ENCODE assay signal across 18 cellular contexts in genomic region chr10:114780610-114781184, GRCh38. TPM values are rescaled to one million over a fixed set of nuclear protein-coding genes. Genes with fewer than 3 reads are reported as not detected.
A peak's percentile ranks its signal among the peaks of the same experiment; 100 is the strongest.
DNase-seq lines count a peak whose midpoint lies in the region; ATAC-seq and TF ChIP-seq lines count a peak whose summit lies in the region.
"Had no signal": no experiment of that assay in that cellular context is flagged by ENCODE, and none has a peak within 500 bp of the region (broad histone marks: within the 10 kb centered on the region; RNA-seq: fewer than 3 reads in every experiment).

No MANE protein-coding gene starts in this region.

- POLR2A ChIA-PET in HCT116 (lab: Charles Lee) (no interaction called here), T-cell (lab: Charles Lee) (no interaction called here)

- H3K36me3 ChIP-seq in HCT116 (ENCODE audit: control insufficient read depth in 1 of 2, insufficient read depth in 2 of 2, low read length in 2 of 2) = no peaks in the 10 kb centered on the region
- no peaks in the 10 kb centered on the region for H3K36me3 ChIP-seq in SJSA1

- peak overlapping the region; percentile 56 for H3K4me2 ChIP-seq in HCT116 (ENCODE audit: low read length)

- TF ChIP-seq POLR2A in HCT116 (IDR thresholded peaks at IDR 0.05; ENCODE audit: borderline replicate concordance, extremely low read depth, insufficient read depth, insufficient read length) = no peak

- ATAC-seq in HCT116 (peak; percentile 16), foreskin keratinocyte (no peak), HG03025 (IDR thresholded peaks at IDR 0.05; ENCODE audit: low FRiP score, unreplicated experiment) (no peak), T-cell (replicated peaks in 1 of 4) (no peak)
- ATAC-seq in stimulated activated memory B cell treated with anti-CD40 and anti-IgM and Interleukin-4, amounts not matched to agents 10 μg/mL and 1 μg/mL and 100 μg/mL, for 72 hours = peak; percentile 42
- no peak for ATAC-seq in effector memory CD8-positive, alpha-beta T cell (replicated peaks)
- ATAC-seq: psoas muscle had no signal

- intact Hi-C loops in HCT116 (cut with micrococcal nuclease) = loop anchor here (10.0 kb wide), 2 partner anchors 146 to 344 kb away; no protein-coding TSS in a partner anchor

- H3K4me1 ChIP-seq in HCT116 (ENCODE audit: control insufficient read depth in 1 of 2, insufficient read depth in 2 of 2, low read length in 2 of 2) = peaks cover 26 to 27% of the 10 kb centered on the region in 2 experiments
- peaks cover 28% of the 10 kb centered on the region for H3K4me1 ChIP-seq in SJSA1 (replicated peaks)
- H3K4me1 ChIP-seq in foreskin keratinocyte = peaks cover 17% of the 10 kb centered on the region
- H3K4me1 ChIP-seq: psoas muscle had no signal

- H3K27ac Mint-ChIP-seq in stimulated activated memory B cell treated with anti-CD40 and anti-IgM and Interleukin-4, amounts not matched to agents 10 μg/mL and 1 μg/mL and 100 μg/mL, for 72 hours = peak overlapping the region; percentile 84
- no peak overlapping the region for H3K27ac Mint-ChIP-seq in T-cell
- no peak overlapping the region for H3K27ac Mint-ChIP-seq in effector memory CD8-positive, alpha-beta T cell
- H3K27ac Mint-ChIP-seq: activated T-helper 2 cell treated with anti-CD3 and anti-CD28 coated beads, Interferon-gamma antibody, Interleukin-2, Interleukin-4, amounts not matched to agents 10 μg/mL and 5 μg/mL and 100 μg/mL, durations not matched to agents 14 hours and 24 hours and 36 hours; CD4-positive, alpha-beta T cell; immature natural killer cell had no signal

- H4K20me1 ChIP-seq in HCT116 (ENCODE audit: insufficient read depth) = no peaks in the 10 kb centered on the region

- H3K27me3 ChIP-seq in HCT116 (ENCODE audit: insufficient read depth, low read length) (no peaks in the 10 kb centered on the region), SJSA1 (replicated peaks) (no peaks in the 10 kb centered on the region), foreskin keratinocyte (no peaks in the 10 kb centered on the region)

- H3K27me3 Mint-ChIP-seq in stimulated activated memory B cell treated with anti-CD40 and anti-IgM and Interleukin-4, amounts not matched to agents 10 μg/mL and 1 μg/mL and 100 μg/mL, for 72 hours = peaks cover 41% of the 10 kb centered on the region
- H3K27me3 Mint-ChIP-seq in T-cell = peaks cover 0 to 11% of the 10 kb centered on the region in 2 donors
- no peaks in the 10 kb centered on the region for H3K27me3 Mint-ChIP-seq in effector memory CD8-positive, alpha-beta T cell
- H3K27me3 Mint-ChIP-seq: CD4-positive, alpha-beta T cell had no signal

- H3K9me3 ChIP-seq in HCT116 (ENCODE audit: control insufficient read depth in 1 of 2, insufficient read depth in 1 of 2, low read depth in 1 of 2, low read length in 2 of 2) = no peaks in the 10 kb centered on the region
- H3K9me3 ChIP-seq in SJSA1 (replicated peaks) = no peaks in the 10 kb centered on the region
- H3K9me3 ChIP-seq: psoas muscle had no signal

- TF ChIP-seq RAD21 in HCT116 (IDR thresholded peaks at IDR 0.05; ENCODE audit: low read depth) = no peak

- no peaks in the 10 kb centered on the region for H3K79me2 ChIP-seq in HCT116 (ENCODE audit: insufficient read depth, low read length)

- H3K9ac ChIP-seq in HCT116 (ENCODE audit: low read length) = peak overlapping the region; percentile 6

- no peaks in the 10 kb centered on the region for H3K36me3 Mint-ChIP-seq in stimulated activated memory B cell treated with anti-CD40 and anti-IgM and Interleukin-4, amounts not matched to agents 10 μg/mL and 1 μg/mL and 100 μg/mL, for 72 hours
- H3K36me3 Mint-ChIP-seq in T-cell = no peaks in the 10 kb centered on the region
- H3K36me3 Mint-ChIP-seq in effector memory CD8-positive, alpha-beta T cell (ENCODE audit: insufficient read depth) = no peaks in the 10 kb centered on the region
- H3K36me3 Mint-ChIP-seq: immature natural killer cell had no signal

- no peaks in the 10 kb centered on the region for H3K9me2 ChIP-seq in HCT116 (ENCODE audit: insufficient read depth)

- TF ChIP-seq CTCF in HCT116 (IDR thresholded peaks at IDR 0.05 in 2 of 3, conservative IDR thresholded peaks at IDR 0.05 in 1 of 3; ENCODE audit: borderline replicate concordance in 1 of 3, insufficient read depth in 1 of 3, low read depth in 2 of 3, low read length in 2 of 3) = no peak
- TF ChIP-seq CTCF in foreskin keratinocyte (conservative IDR thresholded peaks at IDR 0.05) = no peak

- H2AFZ ChIP-seq in HCT116 (ENCODE audit: low read depth, low read length, poor library complexity, severe bottlenecking) = peak overlapping the region; percentile 58

- CTCF ChIA-PET in HCT116 (lab: Charles Lee) (interaction anchor here (0.9 to 1.3 kb wide), 2 partner anchors 230 to 309 kb away, joined by 3 read pairs; no protein-coding TSS in a partner anchor), T-cell (lab: Charles Lee) (no interaction called here)

- H3K4me3 ChIP-seq in HCT116 (replicated peaks in 1 of 2; ENCODE audit: low read depth in 1 of 2, low read length in 2 of 2) (0 out of 4 replicates have a peak overlapping the region, but pooled peaks of 1 of the 2 experiments have one; percentile 14), SJSA1 (no peak overlapping the region)
- H3K4me3 ChIP-seq: psoas muscle had no signal

- RAD21 ChIA-PET in HCT116 (lab: Charles Lee; ENCODE audit: low non-redundant PET in 1 of 2, low total read pairs in 2 of 2, uncharacterized antibody in 2 of 2, unreplicated experiment in 2 of 2) = interaction anchor here in 1 of 2 experiments (1.0 kb wide), 1 partner anchor 86 kb away, joined by 3 read pairs; no protein-coding TSS in a partner anchor

- no peaks in the 10 kb centered on the region for H3K9me3 Mint-ChIP-seq in stimulated activated memory B cell treated with anti-CD40 and anti-IgM and Interleukin-4, amounts not matched to agents 10 μg/mL and 1 μg/mL and 100 μg/mL, for 72 hours
- no peaks in the 10 kb centered on the region for H3K9me3 Mint-ChIP-seq in T-cell
- H3K9me3 Mint-ChIP-seq in effector memory CD8-positive, alpha-beta T cell = no peaks in the 10 kb centered on the region
- H3K9me3 Mint-ChIP-seq: activated CD4-positive, alpha-beta memory T cell treated with anti-CD3 and anti-CD28 coated beads, Interleukin-2, amount 10 ng/mL, durations not matched to agents 7 days and 5 days; activated T-helper 2 cell treated with anti-CD3 and anti-CD28 coated beads, Interferon-gamma antibody, Interleukin-2, Interleukin-4, amounts not matched to agents 10 μg/mL and 5 μg/mL and 100 μg/mL, durations not matched to agents 14 hours and 24 hours and 36 hours; CD4-positive, alpha-beta T cell; immature natural killer cell had no signal

- H3K4me1 Mint-ChIP-seq in stimulated activated memory B cell treated with anti-CD40 and anti-IgM and Interleukin-4, amounts not matched to agents 10 μg/mL and 1 μg/mL and 100 μg/mL, for 72 hours = peaks cover 6% of the 10 kb centered on the region
- no peaks in the 10 kb centered on the region for H3K4me1 Mint-ChIP-seq in T-cell
- no peaks in the 10 kb centered on the region for H3K4me1 Mint-ChIP-seq in effector memory CD8-positive, alpha-beta T cell (ENCODE audit: low read depth in 2 of 2)
- H3K4me1 Mint-ChIP-seq: immature natural killer cell had no signal

- H3K27ac ChIP-seq in HCT116 (ENCODE audit: low read depth, low read length) (peak overlapping the region; percentile 49), SJSA1 (peak overlapping the region; percentile 57), foreskin keratinocyte (peak overlapping the region; percentile 41)
- H3K27ac ChIP-seq: HL-60, psoas muscle had no signal

- no TSS peak for BruUV-seq in HCT116 (replicated peaks; lab: Mats Ljungman, UMichigan)

- no peak overlapping the region for H3K4me3 Mint-ChIP-seq in stimulated activated memory B cell treated with anti-CD40 and anti-IgM and Interleukin-4, amounts not matched to agents 10 μg/mL and 1 μg/mL and 100 μg/mL, for 72 hours
- no peak overlapping the region for H3K4me3 Mint-ChIP-seq in T-cell
- no peak overlapping the region for H3K4me3 Mint-ChIP-seq in effector memory CD8-positive, alpha-beta T cell
- H3K4me3 Mint-ChIP-seq: activated CD4-positive, alpha-beta memory T cell treated with anti-CD3 and anti-CD28 coated beads, Interleukin-2, amount 10 ng/mL, durations not matched to agents 7 days and 5 days; CD4-positive, alpha-beta T cell; immature natural killer cell had no signal

- DNase-seq in HCT116 (ENCODE audit: low read depth, low spot score) = no peak
- no peak for DNase-seq in SJSA1 (ENCODE audit: low read depth in 1 of 2, low spot score in 2 of 2)
- DNase-seq in foreskin keratinocyte = no peak
- no peak for DNase-seq in T-cell
- DNase-seq in effector memory CD8-positive, alpha-beta T cell = no peak
- DNase-seq: activated CD4-positive, alpha-beta memory T cell treated with anti-CD3 and anti-CD28 coated beads, Interleukin-2, amount 10 ng/mL, durations not matched to agents 7 days and 5 days; anterior cingulate cortex; CD4-positive, alpha-beta T cell; GDM1; immature natural killer cell; Karpas-422; NCI-H1694; NCI-H526 treated with DMSO at 0.1 percent for 48 hours; psoas muscle had no signal

TF ChIP-seq in HCT116, 20 proteins besides CTCF, POLR2A, EP300 and RAD21 (continues in another document):
- TF ChIP-seq TCF7L2 (IDR thresholded peaks at IDR 0.05; ENCODE audit: borderline replicate concordance, extremely low read depth, insufficient read depth, insufficient read length) = no peak
- TF ChIP-seq YY1 (IDR thresholded peaks at IDR 0.05; ENCODE audit: extremely low read depth, insufficient replicate concordance, low read depth, low read length) = no peak
- TF ChIP-seq, protein P1, sequence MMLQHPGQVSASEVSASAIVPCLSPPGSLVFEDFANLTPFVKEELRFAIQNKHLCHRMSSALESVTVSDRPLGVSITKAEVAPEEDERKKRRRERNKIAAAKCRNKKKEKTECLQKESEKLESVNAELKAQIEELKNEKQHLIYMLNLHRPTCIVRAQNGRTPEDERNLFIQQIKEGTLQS (IDR thresholded peaks at IDR 0.05) = no peak
- TF ChIP-seq ZBTB33 (IDR thresholded peaks at IDR 0.05; ENCODE audit: extremely low read depth, insufficient replicate concordance, low read length) = no peak

RNA-seq across cellular contexts. Expression of gene FHIP2A, which starts 40.9 kb away (rescaled TPM):
- total RNA-seq in HCT116 (2021; ENCODE audit: unreplicated experiment) (20.7 TPM), foreskin keratinocyte (12.4 and 14.1 TPM in 2 replicates), T-cell (10 to 100 TPM; 27.0 to 37.0 (median 31.9) TPM)
- 4.4 and 5.1 TPM in 2 replicates for polyA plus RNA-seq in HCT116 (2012)
- total RNA-seq in SJSA1 (2014; rRNA removed; shearing (Covaris generic)) = 18.5 and 24.8 TPM in 2 replicates
- polyA plus RNA-seq in foreskin keratinocyte = 3.5 and 4.5 TPM in 2 replicates

Comparison
In these comparisons a context has a peak if more than half of its experiments do, and no peak if none do; other contexts are left out.
1. ATAC-seq: peak in HCT116 (single experiment) and stimulated activated memory B cell treated with anti-CD40 and anti-IgM and Interleukin-4, amounts not matched to agents 10 μg/mL and 1 μg/mL and 100 μg/mL, for 72 hours (single experiment); none in foreskin keratinocyte (single experiment), HG03025 (single experiment), T-cell (0 of 4) and effector memory CD8-positive, alpha-beta T cell (single experiment).
2. Peak in every context shown above with its lines, with median percentiles within 50 percentile points of each other: H3K27ac ChIP-seq.